Comparison of ENCODE assay signal across 16 cellular contexts in the genomic region with DNA sequence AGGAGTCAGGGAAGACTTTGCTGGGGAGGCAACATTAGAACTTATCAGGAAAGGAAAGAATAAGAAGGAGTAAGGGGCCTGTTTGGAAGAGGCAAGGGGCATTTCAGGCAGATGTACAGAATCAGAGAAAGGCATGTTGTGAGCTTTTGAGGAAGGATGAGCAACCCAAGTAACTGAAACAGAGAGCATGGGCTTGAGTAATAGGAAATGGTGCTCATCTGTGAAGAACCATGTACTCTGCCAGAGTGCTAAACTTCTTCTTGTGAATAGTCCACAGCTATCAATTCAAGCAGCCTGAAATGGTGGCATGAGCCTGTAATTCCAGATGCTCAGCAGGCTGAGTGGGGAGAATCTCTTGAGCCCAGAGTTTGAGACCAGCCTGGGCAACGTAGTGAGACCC.
"Had no signal": no experiment of that assay in that cellular context is flagged by ENCODE, and none has a peak within 500 bp of the region (broad histone marks: within the 10 kb centered on the region; RNA-seq: fewer than 3 reads in every experiment).

No MANE protein-coding gene starts in this region.

- DNase-seq: activated CD4-positive, alpha-beta T cell treated with anti-CD3 and anti-CD28 coated beads, Interleukin-2, amount 50 U/mL, for 4 hours; activated effector memory CD4-positive, alpha-beta T cell treated with Interleukin-2 at 50 U/mL for 16 hours; dorsolateral prefrontal cortex; endodermal cell; heart right ventricle; islet precursor cell; nucleus accumbens; posterior cingulate gyrus; retina; stimulated activated CD4-positive, alpha-beta T cell treated with anti-CD3 and anti-CD28 coated beads, Interleukin-12 subunit alpha, Interleukin-12 subunit beta, amount 100 ng/mL, for 4 hours; stimulated activated CD4-positive, alpha-beta T cell treated with anti-CD3 and anti-CD28 coated beads, Interleukin-2, amount 100 ng/mL, for 48 hours; stimulated activated naive B cell treated with anti-CD40 and anti-IgM and Interleukin-4, amounts not matched to agents 10 μg/mL and 1 μg/mL and 100 μg/mL, for 72 hours; thyroid gland had no signal

- ATAC-seq: gastroesophageal sphincter; heart right ventricle; stimulated activated naive B cell treated with anti-CD40 and anti-IgM and Interleukin-4, amounts not matched to agents 10 μg/mL and 1 μg/mL and 100 μg/mL, for 72 hours had no signal

- H3K4me1 Mint-ChIP-seq: activated naive CD4-positive, alpha-beta T cell treated with anti-CD3 and anti-CD28 coated beads, Interleukin-2, amount 50 U/mL, for 24 hours; endodermal cell had no signal

- H3K36me3 Mint-ChIP-seq: stimulated activated naive B cell treated with anti-CD40 and anti-IgM and Interleukin-4, amounts not matched to agents 10 μg/mL and 1 μg/mL and 100 μg/mL, for 72 hours had no signal

- H3K27ac Mint-ChIP-seq: activated naive CD4-positive, alpha-beta T cell treated with anti-CD3 and anti-CD28 coated beads, Interleukin-2, amount 50 U/mL, for 24 hours; endodermal cell; stimulated activated naive B cell treated with anti-CD40 and anti-IgM and Interleukin-4, amounts not matched to agents 10 μg/mL and 1 μg/mL and 100 μg/mL, for 72 hours; T-helper 2 cell treated with Interferon-gamma antibody and Interleukin-4, amounts not matched to agents 5 μg/mL and 100 μg/mL, for 36 hours had no signal

- H3K4me3 Mint-ChIP-seq: activated naive CD4-positive, alpha-beta T cell treated with anti-CD3 and anti-CD28 coated beads, Interleukin-2, amount 50 U/mL, for 24 hours; endodermal cell; stimulated activated naive B cell treated with anti-CD40 and anti-IgM and Interleukin-4, amounts not matched to agents 10 μg/mL and 1 μg/mL and 100 μg/mL, for 72 hours; T-helper 2 cell treated with Interferon-gamma antibody and Interleukin-4, amounts not matched to agents 5 μg/mL and 100 μg/mL, for 36 hours had no signal

- H3K27me3 Mint-ChIP-seq: activated naive CD4-positive, alpha-beta T cell treated with anti-CD3 and anti-CD28 coated beads, Interleukin-2, amount 50 U/mL, for 24 hours; stimulated activated naive B cell treated with anti-CD40 and anti-IgM and Interleukin-4, amounts not matched to agents 10 μg/mL and 1 μg/mL and 100 μg/mL, for 72 hours had no signal
